ENCODE assay signal across 8 cellular contexts in the genomic region with DNA sequence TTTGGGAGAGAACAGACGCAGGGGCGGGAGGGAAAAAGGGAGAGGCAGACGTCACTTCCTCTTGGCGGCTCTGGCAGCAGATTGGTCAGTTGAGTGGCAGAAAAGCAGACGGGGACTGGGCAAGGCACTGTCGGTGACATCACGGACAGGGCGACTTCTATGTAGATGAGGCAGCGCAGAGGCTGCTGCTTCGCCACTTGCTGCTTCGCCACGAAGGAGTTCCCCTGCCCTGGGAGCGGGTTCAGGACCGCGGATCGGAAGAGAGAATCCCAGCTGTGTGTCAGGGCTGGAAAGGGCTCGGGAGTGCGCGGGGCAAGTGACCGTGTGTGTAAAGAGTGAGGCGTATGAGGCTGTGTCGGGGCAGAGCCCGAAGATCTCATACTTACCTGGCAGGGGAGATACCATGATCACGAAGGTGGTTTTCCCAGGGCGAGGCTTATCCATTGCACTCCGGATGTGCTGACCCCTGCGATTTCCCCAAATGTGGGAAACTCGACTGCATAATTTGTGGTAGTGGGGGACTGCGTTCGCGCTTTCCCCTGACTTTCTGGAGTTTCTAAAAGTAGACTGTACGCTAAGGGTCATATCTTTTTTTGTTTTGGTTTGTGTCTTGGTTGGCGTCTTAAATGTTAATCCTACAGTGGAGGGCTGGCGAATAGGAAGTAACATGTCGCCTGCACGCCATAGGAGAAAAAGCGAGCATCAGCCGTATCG. TPM values are rescaled to one million over a fixed set of nuclear protein-coding genes. Genes with fewer than 3 reads are reported as not detected.
DNase-seq lines count a peak whose midpoint lies in the region; ATAC-seq and TF ChIP-seq lines count a peak whose summit lies in the region.
"Not testable (repeated sequence)": the region's sequence is repeated elsewhere in the genome, so short reads cannot be mapped to it uniquely, and the experiment has no call there.

A gene (plus strand): TSS at position 379 of the 714 bp plus-strand sequence.

- H3K36me3 Mint-ChIP-seq in T-helper 1 cell treated with Interleukin-12 subunit alpha and Interleukin-12 subunit beta and Interleukin-4 antibody, amounts not matched to agents 30 μg/mL and 1 μg/mL, for 36 hours (ENCODE audit: low read depth); type B pancreatic cell: not testable (repeated sequence)

- peak within 1 kb of the TSS; percentile 100 for H3K27ac Mint-ChIP-seq in T-helper 1 cell treated with Interleukin-12 subunit alpha and Interleukin-12 subunit beta and Interleukin-4 antibody, amounts not matched to agents 30 μg/mL and 1 μg/mL, for 36 hours
- H3K27ac Mint-ChIP-seq in type B pancreatic cell = peak within 1 kb of the TSS; percentile 100

- WGBS in heart right ventricle, 2 donors = 0 to 1% methylated on average over 23 to 28 of the region's 39 CpGs

- peaks cover 23% of the 10 kb centered on the region for H3K4me1 Mint-ChIP-seq in T-helper 1 cell treated with Interleukin-12 subunit alpha and Interleukin-12 subunit beta and Interleukin-4 antibody, amounts not matched to agents 30 μg/mL and 1 μg/mL, for 36 hours (ENCODE audit: low read depth)
- peaks cover 20% of the 10 kb centered on the region for H3K4me1 Mint-ChIP-seq in type B pancreatic cell (ENCODE audit: unreplicated experiment)

- peaks cover 17% of the 10 kb centered on the region for H3K27me3 Mint-ChIP-seq in T-helper 1 cell treated with Interleukin-12 subunit alpha and Interleukin-12 subunit beta and Interleukin-4 antibody, amounts not matched to agents 30 μg/mL and 1 μg/mL, for 36 hours (ENCODE audit: low read depth)
- not testable (repeated sequence) for H3K27me3 Mint-ChIP-seq in type B pancreatic cell

- H3K9me3 ChIP-seq in heart right ventricle = not testable (repeated sequence)

- peak; percentile 77 to 80 for DNase-seq in NCI-H187 (lab: John Stamatoyannopoulos, UW)
- peak; percentile 91 for DNase-seq in amniotic stem cell (lab: John Stamatoyannopoulos, UW)
- peak; percentile 67 to 88 for DNase-seq in heart right ventricle
- DNase-seq in posterior cingulate gyrus = peak in 9 of 10 donors; percentile 80 to 98 (median 87)
- peak; percentile 86 for DNase-seq in type B pancreatic cell (ENCODE audit: extremely low spot score, unreplicated experiment)

- H3K36me3 ChIP-seq in heart right ventricle = not testable (repeated sequence)

- intact Hi-C loops in heart right ventricle (cut with DNase I); posterior cingulate gyrus (cut with DNase I): not testable (repeated sequence)

- H3K4me3 Mint-ChIP-seq in T-helper 1 cell treated with Interleukin-12 subunit alpha and Interleukin-12 subunit beta and Interleukin-4 antibody, amounts not matched to agents 30 μg/mL and 1 μg/mL, for 36 hours = peak within 1 kb of the TSS; percentile 87
- peak within 1 kb of the TSS; percentile 89 for H3K4me3 Mint-ChIP-seq in type B pancreatic cell

- peak within 1 kb of the TSS; percentile 58 to 97 (median 81) for H3K27ac ChIP-seq in heart right ventricle

- H3K27me3 ChIP-seq in heart right ventricle = not testable (repeated sequence)

- ATAC-seq in GM18499 (IDR thresholded peaks at IDR 0.05; ENCODE audit: insufficient read depth, unreplicated experiment) (peak; percentile 92), HG02943 (IDR thresholded peaks at IDR 0.05; ENCODE audit: low read depth, unreplicated experiment) (peak; percentile 99), heart right ventricle (peak; percentile 98 to 100 (median 100))

- not testable (repeated sequence) for TF ChIP-seq CTCF in heart right ventricle (IDR thresholded peaks at IDR 0.05); type B pancreatic cell (conservative IDR thresholded peaks at IDR 0.05)

- peaks cover 0 to 17% (median 7%) of the 10 kb centered on the region in 9 donors for H3K4me1 ChIP-seq in heart right ventricle

- not testable (repeated sequence) for H3K9me3 Mint-ChIP-seq in T-helper 1 cell treated with Interleukin-12 subunit alpha and Interleukin-12 subunit beta and Interleukin-4 antibody, amounts not matched to agents 30 μg/mL and 1 μg/mL, for 36 hours; type B pancreatic cell

- peak within 1 kb of the TSS in 9 of 10 donors; percentile 25 to 58 (median 35) for H3K4me3 ChIP-seq in heart right ventricle

RNA-seq across cellular contexts. Expression of the gene that starts here (rescaled TPM):
- 1,000 to 10,000 TPM in 8 of 10 donors, 100 to 1,000 TPM in 2; 635 to 5,242 (median 1,949) TPM for total RNA-seq in heart right ventricle
- polyA plus RNA-seq in heart right ventricle = not detected
- total RNA-seq in type B pancreatic cell (ENCODE audit: low replicate concordance) = 2,993 and 3,564 TPM in 2 replicates

Comparison
In these comparisons a context has a peak if more than half of its experiments do, and no peak if none do; other contexts are left out.
1. Peak in every context shown above with its lines: DNase-seq, ATAC-seq, H3K4me3 ChIP-seq and H3K27ac ChIP-seq.